Comparison of ENCODE assay signal across 12 cellular contexts in genomic region chr3:186971578-186971977, GRCh38. TPM values are rescaled to one million over a fixed set of nuclear protein-coding genes. Genes with fewer than 3 reads are reported as not detected.
DNase-seq lines count a peak whose midpoint lies in the region; ATAC-seq lines count a peak whose summit lies in the region.
"Had no signal": no experiment of that assay in that cellular context is flagged by ENCODE, and none has a peak within 500 bp of the region (broad histone marks: within the 10 kb centered on the region; RNA-seq: fewer than 3 reads in every experiment).

No MANE protein-coding gene starts in this region.

- H3K27me3 Mint-ChIP-seq in central memory CD8-positive, alpha-beta T cell: no peaks in the 10 kb centered on the region
- H3K27me3 Mint-ChIP-seq in stimulated activated memory B cell treated with anti-CD40 and anti-IgM and Interleukin-4, amounts not matched to agents 10 μg/mL and 1 μg/mL and 100 μg/mL, for 72 hours: no peaks in the 10 kb centered on the region
- H3K27me3 Mint-ChIP-seq: activated CD4-positive, alpha-beta T cell treated with anti-CD3 and anti-CD28 coated beads, Interleukin-2, amount 10 ng/mL, durations not matched to agents 7 days and 5 days; naive thymus-derived CD4-positive, alpha-beta T cell had no signal

- H3K4me3 Mint-ChIP-seq in central memory CD8-positive, alpha-beta T cell: no peak overlapping the region
- H3K4me3 Mint-ChIP-seq in stimulated activated memory B cell treated with anti-CD40 and anti-IgM and Interleukin-4, amounts not matched to agents 10 μg/mL and 1 μg/mL and 100 μg/mL, for 72 hours: no peak overlapping the region
- H3K4me3 Mint-ChIP-seq: activated CD4-positive, alpha-beta T cell treated with anti-CD3 and anti-CD28 coated beads, Interleukin-2, amount 10 ng/mL, durations not matched to agents 7 days and 5 days; naive thymus-derived CD4-positive, alpha-beta T cell had no signal

- H3K4me1 Mint-ChIP-seq in central memory CD8-positive, alpha-beta T cell: peaks cover 63% of the 10 kb centered on the region
- peaks cover 54% of the 10 kb centered on the region for H3K4me1 Mint-ChIP-seq in stimulated activated memory B cell treated with anti-CD40 and anti-IgM and Interleukin-4, amounts not matched to agents 10 μg/mL and 1 μg/mL and 100 μg/mL, for 72 hours

- ATAC-seq in central memory CD8-positive, alpha-beta T cell (replicated peaks; ENCODE audit: extremely low read depth, poor library complexity, severe bottlenecking): no peak
- peak; percentile 54 for ATAC-seq in left lobe of liver
- no peak for ATAC-seq in stimulated activated memory B cell treated with anti-CD40 and anti-IgM and Interleukin-4, amounts not matched to agents 10 μg/mL and 1 μg/mL and 100 μg/mL, for 72 hours
- ATAC-seq in GM21786 (IDR thresholded peaks at IDR 0.05; ENCODE audit: unreplicated experiment): no peak
- ATAC-seq: HCT116; naive thymus-derived CD4-positive, alpha-beta T cell; SK-N-SH treated with all-trans-retinoic acid at 6 μM for 48 hours had no signal

- H3K36me3 Mint-ChIP-seq in central memory CD8-positive, alpha-beta T cell (ENCODE audit: insufficient read depth): peaks cover 64% of the 10 kb centered on the region
- H3K36me3 Mint-ChIP-seq in stimulated activated memory B cell treated with anti-CD40 and anti-IgM and Interleukin-4, amounts not matched to agents 10 μg/mL and 1 μg/mL and 100 μg/mL, for 72 hours: peaks cover 76% of the 10 kb centered on the region

- peak overlapping the region; percentile 16 for H3K27ac Mint-ChIP-seq in central memory CD8-positive, alpha-beta T cell (ENCODE audit: low read depth)
- H3K27ac Mint-ChIP-seq in stimulated activated memory B cell treated with anti-CD40 and anti-IgM and Interleukin-4, amounts not matched to agents 10 μg/mL and 1 μg/mL and 100 μg/mL, for 72 hours: peak overlapping the region; percentile 71
- H3K27ac Mint-ChIP-seq: activated CD4-positive, alpha-beta T cell treated with anti-CD3 and anti-CD28 coated beads, Interleukin-2, amount 10 ng/mL, durations not matched to agents 7 days and 5 days had no signal

- DNase-seq in NCI-H2196 treated with DMSO at 0.1 percent for 48 hours (lab: John Stamatoyannopoulos, UW; ENCODE audit: unreplicated experiment) (peak; percentile 97), left lobe of liver (ENCODE audit: low spot score) (peak; percentile 74), HUDEP-2 (lab: John Stamatoyannopoulos, UW; ENCODE audit: unreplicated experiment in 76 of 76) (no peak)
- no peak for DNase-seq in central memory CD8-positive, alpha-beta T cell (ENCODE audit: low spot score in 2 of 2)
- no peak for DNase-seq in activated CD4-positive, alpha-beta T cell treated with anti-CD3 and anti-CD28 coated beads, Interleukin-2, amount 50 U/mL, for 4 hours
- DNase-seq: activated CD4-positive, alpha-beta T cell treated with anti-CD3 and anti-CD28 coated beads, Interleukin-2, amount 10 ng/mL, durations not matched to agents 7 days and 5 days; naive thymus-derived CD4-positive, alpha-beta T cell; stimulated activated CD8-positive, alpha-beta memory T cell treated with anti-CD3 and anti-CD28 coated beads, Interleukin-4, amount 100 ng/mL, for 48 hours had no signal

- H3K9me3 Mint-ChIP-seq in central memory CD8-positive, alpha-beta T cell: no peaks in the 10 kb centered on the region
- H3K9me3 Mint-ChIP-seq in stimulated activated memory B cell treated with anti-CD40 and anti-IgM and Interleukin-4, amounts not matched to agents 10 μg/mL and 1 μg/mL and 100 μg/mL, for 72 hours: no peaks in the 10 kb centered on the region
- H3K9me3 Mint-ChIP-seq: activated CD4-positive, alpha-beta T cell treated with anti-CD3 and anti-CD28 coated beads, Interleukin-2, amount 10 ng/mL, durations not matched to agents 7 days and 5 days had no signal

RNA-seq across cellular contexts. Expression of gene ST6GAL1, which starts 41.3 kb away (rescaled TPM):
- total RNA-seq in left lobe of liver: 410 TPM

Comparison
In these comparisons a context has a peak if more than half of its experiments do, and no peak if none do; other contexts are left out.
1. DNase-seq: peak in NCI-H2196 treated with DMSO at 0.1 percent for 48 hours (single experiment) and left lobe of liver (single experiment); none in central memory CD8-positive, alpha-beta T cell (0 of 2), activated CD4-positive, alpha-beta T cell treated with anti-CD3 and anti-CD28 coated beads, Interleukin-2, amount 50 U/mL, for 4 hours (0 of 2) and HUDEP-2 (0 of 76).